9 cellular contexts compared by ENCODE assay signal in genomic region chr5:72063219-72063819, GRCh38. TPM values are rescaled to one million over a fixed set of nuclear protein-coding genes. Genes with fewer than 3 reads are reported as not detected.
DNase-seq lines count a peak whose midpoint lies in the region; ATAC-seq and TF ChIP-seq lines count a peak whose summit lies in the region.
"Had no signal": no experiment of that assay in that cellular context is flagged by ENCODE, and none has a peak within 500 bp of the region (broad histone marks: within the 10 kb centered on the region; RNA-seq: fewer than 3 reads in every experiment).

No MANE protein-coding gene starts in this region.

- no peak overlapping the region for H3K27ac Mint-ChIP-seq in T-helper 2 cell treated with Interferon-gamma antibody and Interleukin-4, amounts not matched to agents 5 μg/mL and 100 μg/mL, for 36 hours
- H3K27ac Mint-ChIP-seq: T-helper 1 cell treated with Interleukin-12 subunit alpha and Interleukin-12 subunit beta and Interleukin-4 antibody, amounts not matched to agents 30 μg/mL and 1 μg/mL, for 36 hours had no signal

- H3K36me3 Mint-ChIP-seq in T-helper 2 cell treated with Interferon-gamma antibody and Interleukin-4, amounts not matched to agents 5 μg/mL and 100 μg/mL, for 36 hours (ENCODE audit: low read depth) = no peaks in the 10 kb centered on the region

- no peak for ATAC-seq in GM18505 (IDR thresholded peaks at IDR 0.05; ENCODE audit: unreplicated experiment)
- ATAC-seq in HG03520 (IDR thresholded peaks at IDR 0.05; ENCODE audit: unreplicated experiment) = no peak

- H3K4me1 Mint-ChIP-seq in T-helper 2 cell treated with Interferon-gamma antibody and Interleukin-4, amounts not matched to agents 5 μg/mL and 100 μg/mL, for 36 hours (ENCODE audit: low read depth) = no peaks in the 10 kb centered on the region

- H3K4me3 Mint-ChIP-seq in T-helper 2 cell treated with Interferon-gamma antibody and Interleukin-4, amounts not matched to agents 5 μg/mL and 100 μg/mL, for 36 hours = no peak overlapping the region
- H3K4me3 Mint-ChIP-seq: T-helper 1 cell treated with Interleukin-12 subunit alpha and Interleukin-12 subunit beta and Interleukin-4 antibody, amounts not matched to agents 30 μg/mL and 1 μg/mL, for 36 hours had no signal

- no peaks in the 10 kb centered on the region for H3K9me3 Mint-ChIP-seq in T-helper 2 cell treated with Interferon-gamma antibody and Interleukin-4, amounts not matched to agents 5 μg/mL and 100 μg/mL, for 36 hours
- H3K9me3 Mint-ChIP-seq: T-helper 1 cell treated with Interleukin-12 subunit alpha and Interleukin-12 subunit beta and Interleukin-4 antibody, amounts not matched to agents 30 μg/mL and 1 μg/mL, for 36 hours had no signal

- no peak for TF ChIP-seq POLR2A in GM18505 (IDR thresholded peaks at IDR 0.05; ENCODE audit: borderline replicate concordance, extremely low read depth, insufficient read depth, insufficient read length)

- DNase-seq in ELF-1 (ENCODE audit: low read depth, low spot score) (peak; percentile 54), HT1080 (ENCODE audit: low read depth) (peak; percentile 31), iPS-NIHi11 (ENCODE audit: low spot score) (peak; percentile 74), retina (no peak)
- DNase-seq in activated CD4-positive, alpha-beta T cell treated with anti-CD3 and anti-CD28 coated beads, Interleukin-2, amount 50 U/mL, for 48 hours = peak; percentile 5 to 16
- DNase-seq in T-helper 2 cell treated with Interferon-gamma antibody and Interleukin-4, amounts not matched to agents 5 μg/mL and 100 μg/mL, for 36 hours (ENCODE audit: low spot score) = no peak

- no peaks in the 10 kb centered on the region for H3K27me3 Mint-ChIP-seq in T-helper 2 cell treated with Interferon-gamma antibody and Interleukin-4, amounts not matched to agents 5 μg/mL and 100 μg/mL, for 36 hours (ENCODE audit: low read depth)

RNA-seq across cellular contexts. Expression of gene MAP1B, which starts 44.0 kb away (rescaled TPM):
- 52.6 and 75.1 TPM in 2 replicates for total RNA-seq in HT1080 (2014; rRNA removed; shearing (Covaris generic))
- 24.7 and 34.0 TPM in 2 replicates for polyA plus RNA-seq in HT1080 (2015; cell fraction: cytosol; rRNA removed)
- polyA plus RNA-seq in HT1080 (2015; cell fraction: nucleus; rRNA removed) = 69.4 and 71.2 TPM in 2 replicates

Comparison
In these comparisons a context has a peak if more than half of its experiments do, and no peak if none do; other contexts are left out.
1. DNase-seq: peak in ELF-1 (single experiment), HT1080 (single experiment), activated CD4-positive, alpha-beta T cell treated with anti-CD3 and anti-CD28 coated beads, Interleukin-2, amount 50 U/mL, for 48 hours (2 of 2) and iPS-NIHi11 (single experiment); none in T-helper 2 cell treated with Interferon-gamma antibody and Interleukin-4, amounts not matched to agents 5 μg/mL and 100 μg/mL, for 36 hours (single experiment) and retina (single experiment).